ENCODE assay signal across 20 cellular contexts in genomic region chr9:37918665-37919165, GRCh38. TPM values are rescaled to one million over a fixed set of nuclear protein-coding genes. Genes with fewer than 3 reads are reported as not detected.
DNase-seq lines count a peak whose midpoint lies in the region; ATAC-seq and TF ChIP-seq lines count a peak whose summit lies in the region.
"Had no signal": no experiment of that assay in that cellular context is flagged by ENCODE, and none has a peak within 500 bp of the region (broad histone marks: within the 10 kb centered on the region; RNA-seq: fewer than 3 reads in every experiment).

No MANE protein-coding gene starts in this region.

- TF ChIP-seq CTCF in endothelial cell (IDR thresholded peaks at IDR 0.05; ENCODE audit: unreplicated experiment) (no peak), type B pancreatic cell (conservative IDR thresholded peaks at IDR 0.05) (no peak)

- peaks cover 15% of the 10 kb centered on the region for H3K36me3 Mint-ChIP-seq in endothelial cell (ENCODE audit: low read depth, unreplicated experiment)
- H3K36me3 Mint-ChIP-seq in type B pancreatic cell = no peaks in the 10 kb centered on the region
- H3K36me3 Mint-ChIP-seq: CD8-positive, alpha-beta T cell had no signal

- intact Hi-C loops in left colon (cut with DNase I, micrococcal nuclease) = loop anchor here in 1 of 2 donors (10.0 kb wide), 1 partner anchor 166 kb away; no protein-coding TSS in a partner anchor

- H3K9me3 Mint-ChIP-seq in endothelial cell (ENCODE audit: unreplicated experiment) = no peaks in the 10 kb centered on the region
- H3K9me3 Mint-ChIP-seq in type B pancreatic cell = no peaks in the 10 kb centered on the region
- H3K9me3 Mint-ChIP-seq: CD8-positive, alpha-beta T cell had no signal

- H3K4me3 Mint-ChIP-seq in endothelial cell (ENCODE audit: unreplicated experiment) (peak overlapping the region; percentile 74), type B pancreatic cell (no peak overlapping the region)
- H3K4me3 Mint-ChIP-seq: CD8-positive, alpha-beta T cell had no signal

- peaks cover 12% of the 10 kb centered on the region for H3K27me3 Mint-ChIP-seq in endothelial cell (ENCODE audit: unreplicated experiment)
- no peaks in the 10 kb centered on the region for H3K27me3 Mint-ChIP-seq in type B pancreatic cell

- H3K27ac Mint-ChIP-seq in endothelial cell (ENCODE audit: unreplicated experiment) (no peak overlapping the region), type B pancreatic cell (peak overlapping the region; percentile 41)
- H3K27ac Mint-ChIP-seq: CD8-positive, alpha-beta T cell had no signal

- DNase-seq in activated effector memory CD4-positive, alpha-beta T cell treated with anti-CD3 and anti-CD28 coated beads, Interleukin-2, amount 50 U/mL, for 16 hours = peak; percentile 54
- no peak for DNase-seq in activated effector memory CD4-positive, alpha-beta T cell treated with Interleukin-2 at 50 U/mL for 16 hours
- DNase-seq in endothelial cell (ENCODE audit: low spot score) = no peak
- peak; percentile 55 for DNase-seq in mesenteric fat pad (ENCODE audit: low spot score)
- no peak for DNase-seq in type B pancreatic cell (ENCODE audit: extremely low spot score, unreplicated experiment)
- DNase-seq in NCI-H510A (lab: John Stamatoyannopoulos, UW) = no peak
- no peak for DNase-seq in left colon
- DNase-seq in NCI-H2196 (lab: John Stamatoyannopoulos, UW; ENCODE audit: unreplicated experiment) = no peak
- DNase-seq: CD8-positive, alpha-beta T cell; DND-41; GM23248; HCEC 1CT; NCI-H1092 treated with DMSO at 0.1 percent for 48 hours; NCI-H1436 treated with DMSO at 0.1 percent for 48 hours; NCI-H1930; NCI-H2227 treated with DMSO at 0.1 percent for 48 hours; NCI-H510A treated with DMSO at 0.1 percent for 48 hours; NCI-H748 treated with DMSO at 0.1 percent for 48 hours had no signal

- no peak for ATAC-seq in left colon
- ATAC-seq: CD8-positive, alpha-beta T cell; GM12878; Panc1 had no signal

- H3K4me1 Mint-ChIP-seq in endothelial cell (ENCODE audit: unreplicated experiment) (peaks cover 71% of the 10 kb centered on the region), type B pancreatic cell (ENCODE audit: unreplicated experiment) (peaks cover 31% of the 10 kb centered on the region)

RNA-seq across cellular contexts. Expression of gene SLC25A51, which starts 14.8 kb away (rescaled TPM):
- 28.5 TPM for total RNA-seq in endothelial cell (ENCODE audit: unreplicated experiment)
- total RNA-seq in mesenteric fat pad = 59.2 TPM
- total RNA-seq in type B pancreatic cell (ENCODE audit: low replicate concordance) = 26.9 and 32.5 TPM in 2 replicates
- total RNA-seq in left colon = 10 to 100 TPM; 19.8 to 23.4 TPM

Comparison
In these comparisons a context has a peak if more than half of its experiments do, and no peak if none do; other contexts are left out.
1. DNase-seq: peak in activated effector memory CD4-positive, alpha-beta T cell treated with anti-CD3 and anti-CD28 coated beads, Interleukin-2, amount 50 U/mL, for 16 hours (single experiment) and mesenteric fat pad (single experiment); none in activated effector memory CD4-positive, alpha-beta T cell treated with Interleukin-2 at 50 U/mL for 16 hours (single experiment), endothelial cell (single experiment), type B pancreatic cell (single experiment), NCI-H510A (single experiment), left colon (0 of 2) and NCI-H2196 (single experiment).